In the genomic region with DNA sequence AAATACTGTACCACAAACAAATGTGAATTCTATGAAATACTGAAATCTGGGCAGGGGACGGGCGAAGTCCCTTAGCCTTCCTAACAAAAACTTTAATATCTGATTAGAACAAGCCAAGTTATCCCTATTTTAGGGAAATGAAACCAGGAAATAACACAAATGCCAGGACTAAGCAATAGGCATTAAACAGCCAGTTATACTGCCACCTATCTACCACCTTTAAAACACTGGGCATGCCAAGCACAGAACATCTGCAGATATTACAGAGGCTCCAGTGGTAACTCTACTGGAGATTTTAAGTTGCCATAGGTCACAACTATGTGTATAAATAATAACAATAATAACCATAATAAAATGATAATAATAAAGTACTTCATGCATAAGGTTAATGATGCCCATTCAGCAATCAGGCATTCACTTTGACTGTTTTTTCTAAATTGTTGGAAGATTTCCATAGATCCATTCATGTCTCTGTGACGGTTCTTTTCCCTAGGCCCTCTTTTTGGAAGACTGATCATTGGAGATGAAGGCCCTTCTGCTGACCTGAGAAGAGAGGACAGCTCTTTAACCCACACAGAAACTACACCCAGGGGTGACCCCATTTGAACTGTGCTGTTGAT, we compare ENCODE assay signal across 8 cellular contexts.
A peak's percentile ranks its signal among the peaks of the same experiment; 100 is the strongest.
DNase-seq lines count a peak whose midpoint lies in the region; ATAC-seq and TF ChIP-seq lines count a peak whose summit lies in the region.

No MANE protein-coding gene starts in this region.

- DNase-seq in D341Med (ENCODE audit: low spot score) = peak; percentile 47
- DNase-seq in Jurkat, Clone E6-1 (ENCODE audit: low read depth, low spot score) = peak; percentile 2
- peak; percentile 22 for DNase-seq in adipocyte (ENCODE audit: low read depth)
- no peak for DNase-seq in lower lobe of right lung
- no peak for DNase-seq in superior temporal gyrus (ENCODE audit: extremely low spot score)
- DNase-seq in activated gamma-delta T cell treated with Interleukin-2 at 50 U/mL for 16 hours = no peak

- intact Hi-C loops in lower lobe of right lung (cut with DNase I) = no loop called here

- no peaks in the 10 kb centered on the region for H3K27me3 ChIP-seq in adipocyte (replicated peaks; ENCODE audit: control insufficient read depth, insufficient read depth, low read length)
- no peaks in the 10 kb centered on the region for H3K27me3 ChIP-seq in lower lobe of right lung (ENCODE audit: low read depth)

- H3K36me3 ChIP-seq in adipocyte (ENCODE audit: control insufficient read depth, insufficient read depth, low read length, severe bottlenecking) = no peaks in the 10 kb centered on the region
- H3K36me3 ChIP-seq in lower lobe of right lung = no peaks in the 10 kb centered on the region

- ATAC-seq in lower lobe of right lung (no peak), HG03175 (IDR thresholded peaks at IDR 0.05; ENCODE audit: unreplicated experiment) (no peak), HG02938 (IDR thresholded peaks at IDR 0.05; ENCODE audit: unreplicated experiment) (no peak)

- H3K4me1 ChIP-seq in adipocyte (ENCODE audit: control insufficient read depth, insufficient read depth, low read length) (peaks cover 30% of the 10 kb centered on the region), lower lobe of right lung (no peaks in the 10 kb centered on the region)

- no peaks in the 10 kb centered on the region for H3K9me3 ChIP-seq in adipocyte (ENCODE audit: control insufficient read depth, low read length)
- H3K9me3 ChIP-seq in lower lobe of right lung = no peaks in the 10 kb centered on the region

- H3K4me3 ChIP-seq in Jurkat, Clone E6-1 (ENCODE audit: low read length) = no peak overlapping the region
- no peak overlapping the region for H3K4me3 ChIP-seq in adipocyte (ENCODE audit: low read length)
- no peak overlapping the region for H3K4me3 ChIP-seq in lower lobe of right lung

- no peak overlapping the region for H3K27ac ChIP-seq in lower lobe of right lung

- peak; percentile 33 for TF ChIP-seq CTCF in lower lobe of right lung (IDR thresholded peaks at IDR 0.05)

- H3K9ac ChIP-seq in adipocyte (ENCODE audit: low read length) = no peak overlapping the region

Comparison
In these comparisons a context has a peak if more than half of its experiments do, and no peak if none do; other contexts are left out.
1. DNase-seq: peak in D341Med (single experiment), Jurkat, Clone E6-1 (single experiment) and adipocyte (single experiment); none in lower lobe of right lung (single experiment), superior temporal gyrus (single experiment) and activated gamma-delta T cell treated with Interleukin-2 at 50 U/mL for 16 hours (single experiment).